In the genomic region with DNA sequence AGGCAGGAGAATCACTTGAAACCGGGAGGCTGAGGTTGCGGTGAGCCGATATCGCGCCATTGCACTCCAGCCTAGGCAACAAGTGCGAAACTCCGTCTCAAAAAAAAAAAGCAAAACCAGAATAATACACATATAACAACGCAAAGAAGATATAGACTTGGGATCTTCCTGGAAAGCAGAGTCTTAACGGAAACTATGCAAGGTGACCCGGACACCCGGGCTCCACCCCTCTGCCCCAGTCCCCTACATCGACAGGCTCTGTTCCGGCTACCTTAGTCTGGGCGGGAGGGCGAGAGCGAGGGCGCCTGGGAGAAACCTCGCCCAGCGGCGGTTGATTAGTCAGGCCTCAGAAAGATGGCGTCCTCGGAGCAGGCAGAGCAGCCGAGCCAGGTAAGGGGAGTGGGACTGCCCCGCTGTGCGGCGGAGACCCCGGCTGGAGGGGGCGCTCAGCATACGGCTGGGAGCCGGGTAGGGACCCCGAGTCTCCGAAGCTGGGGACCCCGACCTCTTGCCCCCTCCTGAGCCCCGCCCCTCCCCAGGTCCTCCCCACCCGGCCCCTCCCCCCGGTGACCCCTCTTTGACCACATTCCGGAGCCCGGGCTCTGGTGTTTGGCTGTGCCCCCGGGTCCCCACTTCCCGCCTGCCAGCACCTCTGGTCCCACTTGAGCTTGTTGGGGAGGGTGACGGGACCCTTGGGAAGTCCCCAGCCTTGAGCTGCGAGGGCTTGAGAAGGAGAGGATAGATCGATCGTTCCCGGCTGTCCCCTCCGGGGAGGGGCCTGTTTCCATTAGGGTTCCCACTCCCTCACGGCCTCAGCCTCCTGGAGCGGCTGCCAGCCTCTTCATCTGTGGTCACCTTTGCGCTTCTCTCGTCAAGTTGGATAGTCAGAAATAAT, we compare ENCODE assay signal across 8 cellular contexts. TPM values are rescaled to one million over a fixed set of nuclear protein-coding genes. Genes with fewer than 3 reads are reported as not detected.
DNase-seq lines count a peak whose midpoint lies in the region; ATAC-seq and TF ChIP-seq lines count a peak whose summit lies in the region.

A gene with protein sequence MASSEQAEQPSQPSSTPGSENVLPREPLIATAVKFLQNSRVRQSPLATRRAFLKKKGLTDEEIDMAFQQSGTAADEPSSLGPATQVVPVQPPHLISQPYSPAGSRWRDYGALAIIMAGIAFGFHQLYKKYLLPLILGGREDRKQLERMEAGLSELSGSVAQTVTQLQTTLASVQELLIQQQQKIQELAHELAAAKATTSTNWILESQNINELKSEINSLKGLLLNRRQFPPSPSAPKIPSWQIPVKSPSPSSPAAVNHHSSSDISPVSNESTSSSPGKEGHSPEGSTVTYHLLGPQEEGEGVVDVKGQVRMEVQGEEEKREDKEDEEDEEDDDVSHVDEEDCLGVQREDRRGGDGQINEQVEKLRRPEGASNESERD (plus strand): TSS at position 338 of the 895 bp plus-strand sequence. CDS start 17 bp downstream, at position 355.

- CTCF ChIA-PET in HEK293 (lab: Yijun Ruan, JAX) = interaction anchor here (0.6 to 1.0 kb wide), 2 partner anchors 45 to 1169 kb away, joined by 3 read pairs; no protein-coding TSS in a partner anchor

- peaks cover 58% of the 10 kb centered on the region for H3K79me2 ChIP-seq in osteoblast (ENCODE audit: insufficient read depth, low read length)

- H2AFZ ChIP-seq in osteoblast (ENCODE audit: low read length) = peak within 1 kb of the TSS; percentile 91

- POLR2A ChIA-PET in HEK293 (lab: Yijun Ruan, JAX) = interaction anchor here (0.5 to 0.6 kb wide), 2 partner anchors 12 to 76 kb away, joined by 3 read pairs; partner anchors contain the start of gene PGD

- intact Hi-C loops in head of caudate nucleus (cut with DNase I) (loop anchor here (10.0 kb wide), 1 partner anchor 1330 kb away; the partner anchor contains the start of genes CLCN6 and MTHFR), testis (cut with DNase I; ENCODE audit: low total_unique reads) (no loop called here)

- H3K27ac Mint-ChIP-seq in activated naive CD4-positive, alpha-beta T cell treated with anti-CD3 and anti-CD28 coated beads, Interleukin-2, amount 50 U/mL, for 72 hours = peak within 1 kb of the TSS; percentile 94 to 96

- whole genome bisulfite sequencing in testis, 2 donors = 7 to 11% methylated on average over 24 to 44 of the region's 50 CpGs

- DNase-seq in G401 (ENCODE audit: low spot score) (peak; percentile 87), NCI-H1048 (lab: John Stamatoyannopoulos, UW) (peak; percentile 70), SKM-1 (lab: John Stamatoyannopoulos, UW; ENCODE audit: unreplicated experiment) (peak; percentile 85), head of caudate nucleus (peak; percentile 75 to 96 (median 90)), osteoblast (ENCODE audit: insufficient read length, low spot score, missing footprints) (peak; percentile 97), testis (peak; percentile 92)
- peak; percentile 86 to 90 for DNase-seq in activated naive CD4-positive, alpha-beta T cell treated with anti-CD3 and anti-CD28 coated beads, Interleukin-2, amount 50 U/mL, for 72 hours (ENCODE audit: low spot score in 2 of 2)

- H3K27me3 ChIP-seq in osteoblast (ENCODE audit: insufficient read depth, low read length) (no peaks in the 10 kb centered on the region), testis (no peaks in the 10 kb centered on the region)

- H3K9me3 ChIP-seq in HEK293 (ENCODE audit: control insufficient read depth, insufficient read depth, low read depth, low read length) (no peaks in the 10 kb centered on the region), osteoblast (ENCODE audit: low read depth, low read length) (no peaks in the 10 kb centered on the region), testis (no peaks in the 10 kb centered on the region)

- peak; percentile 86 to 89 for ATAC-seq in activated naive CD4-positive, alpha-beta T cell treated with anti-CD3 and anti-CD28 coated beads, Interleukin-2, amount 50 U/mL, for 72 hours

- no peak for TF ChIP-seq POLR2A in testis (IDR thresholded peaks at IDR 0.05)

- H3K4me1 ChIP-seq in HEK293 (ENCODE audit: control insufficient read depth, insufficient read depth, low read length) = no peaks in the 10 kb centered on the region
- H3K4me1 ChIP-seq in osteoblast (ENCODE audit: insufficient read depth, low read length) = peaks cover 10% of the 10 kb centered on the region
- H3K4me1 ChIP-seq in testis = peaks cover 21% of the 10 kb centered on the region

- H3K4me3 ChIP-seq in HEK293 (ENCODE audit: low read depth, low read length) (peak within 1 kb of the TSS; percentile 92), osteoblast (ENCODE audit: insufficient read depth, low read length) (peak within 1 kb of the TSS; percentile 94), testis (peak within 1 kb of the TSS; percentile 77 to 95)

- H3K9me3 Mint-ChIP-seq in activated naive CD4-positive, alpha-beta T cell treated with anti-CD3 and anti-CD28 coated beads, Interleukin-2, amount 50 U/mL, for 72 hours = no peaks in the 10 kb centered on the region

- H3K4me2 ChIP-seq in osteoblast (ENCODE audit: insufficient read depth, low read length) = peak within 1 kb of the TSS; percentile 94

- H3K36me3 ChIP-seq in HEK293 (ENCODE audit: control insufficient read depth in 2 of 2, insufficient read depth in 1 of 2, low read length in 2 of 2) (peaks cover 0 to 13% of the 10 kb centered on the region in 2 experiments; a peak in 2 of 3 replicates), osteoblast (ENCODE audit: insufficient read depth, low read length) (no peaks in the 10 kb centered on the region), testis (ENCODE audit: low read depth, missing control alignments) (no peaks in the 10 kb centered on the region)

- peaks cover 18 to 22% of the 10 kb centered on the region in 2 donors for H3K36me3 Mint-ChIP-seq in activated naive CD4-positive, alpha-beta T cell treated with anti-CD3 and anti-CD28 coated beads, Interleukin-2, amount 50 U/mL, for 72 hours

- peak within 1 kb of the TSS; percentile 68 for H3K27ac ChIP-seq in HEK293 (ENCODE audit: extremely low read depth, low read depth, low read length)
- H3K27ac ChIP-seq in osteoblast (ENCODE audit: low read depth, low read length) = peak within 1 kb of the TSS; percentile 47
- peak within 1 kb of the TSS; percentile 79 to 84 for H3K27ac ChIP-seq in testis

- in situ Hi-C loops in G401 (cut with HindIII; ENCODE audit: low sequenced_read_pairs) = no loop called here

- H4K20me1 ChIP-seq in osteoblast (ENCODE audit: insufficient read depth, low read length) = peaks cover 10% of the 10 kb centered on the region

- TF ChIP-seq CTCF in HEK293 (tag by site-specific recombination; IDR thresholded peaks at IDR 0.05) = 0 out of 2 replicates have a peak, but pooled peaks have one; percentile 7
- no peak for TF ChIP-seq CTCF in osteoblast (IDR thresholded peaks at IDR 0.05; ENCODE audit: extremely low read depth, low read depth, low read length)
- no peak for TF ChIP-seq CTCF in testis (IDR thresholded peaks at IDR 0.05)

TF ChIP-seq in HEK293, 187 proteins besides CTCF, POLR2A, EP300 and RAD21 (continues in another document):
- peak; percentile 91 for TF ChIP-seq SP3 (tag by site-specific recombination; IDR thresholded peaks at IDR 0.05)
- TF ChIP-seq ZNF175 (tag by site-specific recombination; IDR thresholded peaks at IDR 0.05) = no peak
- no peak for TF ChIP-seq ZNF785 (tag by site-specific recombination; IDR thresholded peaks at IDR 0.05)
- peak; percentile 56; the same call in 1 of the 2 replicates for TF ChIP-seq KLF7 (tag by site-specific recombination; IDR thresholded peaks at IDR 0.05; ENCODE audit: borderline replicate concordance)
- TF ChIP-seq ZBTB48 (tag by site-specific recombination; IDR thresholded peaks at IDR 0.05) = peak; percentile 44; the same call in 1 of the 2 replicates
- TF ChIP-seq ZBTB8A (tag by site-specific recombination; IDR thresholded peaks at IDR 0.05) = peak; percentile 55
- no peak for TF ChIP-seq PRDM1 (tag by site-specific recombination; IDR thresholded peaks at IDR 0.05)
- TF ChIP-seq WT1 (tag by site-specific recombination; IDR thresholded peaks at IDR 0.05) = 0 out of 2 replicates have a peak, but pooled peaks have one; percentile 7
- TF ChIP-seq YY1 (tag by site-specific recombination; IDR thresholded peaks at IDR 0.05) = peak; percentile 94
- TF ChIP-seq SP2 (tag by site-specific recombination; IDR thresholded peaks at IDR 0.05) = peak; percentile 30; the same call in 1 of the 2 replicates
- TF ChIP-seq SCRT1 (tag by site-specific recombination; IDR thresholded peaks at IDR 0.05; ENCODE audit: borderline replicate concordance) = peak; percentile 63; the same call in 1 of the 2 replicates
- peak; percentile 40; the same call in 1 of the 2 replicates for TF ChIP-seq ZEB2 (tag by site-specific recombination; IDR thresholded peaks at IDR 0.05)
- no peak for TF ChIP-seq ZNF777 (tag by site-specific recombination; IDR thresholded peaks at IDR 0.05; ENCODE audit: borderline replicate concordance)

RNA-seq across cellular contexts. Expression of the gene that starts here (rescaled TPM):
- 33.4 and 34.7 TPM in 2 replicates for total RNA-seq in G401 (2014; rRNA removed; shearing (Covaris generic))
- 10 to 100 TPM; 22.3 to 22.7 TPM for total RNA-seq in activated naive CD4-positive, alpha-beta T cell treated with anti-CD3 and anti-CD28 coated beads, Interleukin-2, amount 50 U/mL, for 72 hours
- total RNA-seq in osteoblast = 15.2 and 15.3 TPM in 2 replicates
- 10 to 100 TPM; 30.3 to 39.8 TPM for total RNA-seq in testis
- polyA plus RNA-seq in testis (ENCODE audit: insufficient read depth, low read depth, low replicate concordance) = 28.6 TPM

Comparison
In these comparisons a context has a peak if more than half of its experiments do, and no peak if none do; other contexts are left out.
1. Peak in every context shown above with its lines: DNase-seq, ATAC-seq, H3K4me3 ChIP-seq and H3K27ac ChIP-seq.